Comparison of ENCODE assay signal across 9 cellular contexts in the genomic region with DNA sequence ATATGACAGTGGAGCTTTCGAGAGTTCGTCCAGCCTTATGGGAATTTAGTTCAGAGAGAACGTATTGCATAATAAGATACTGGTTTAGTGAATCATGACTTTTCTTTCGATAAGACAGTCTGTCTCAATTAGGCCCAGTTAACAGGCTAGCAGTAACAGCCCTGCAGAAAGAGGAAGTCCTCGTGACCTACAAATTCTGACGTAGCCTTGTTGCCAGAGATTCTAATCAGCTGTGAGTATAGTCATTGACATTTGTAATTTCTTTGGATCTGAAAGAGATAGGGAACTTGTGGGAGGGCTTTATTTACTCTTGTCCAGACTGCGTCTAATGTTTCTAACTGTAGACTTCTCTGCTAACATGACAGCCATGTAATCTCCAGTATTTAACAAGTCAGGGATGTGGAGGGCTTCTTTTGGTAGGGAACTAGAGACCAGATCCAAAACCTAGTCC. TPM values are rescaled to one million over a fixed set of nuclear protein-coding genes. Genes with fewer than 3 reads are reported as not detected.
DNase-seq lines count a peak whose midpoint lies in the region; ATAC-seq, FAIRE-seq and TF ChIP-seq lines count a peak whose summit lies in the region.
"Had no signal": no experiment of that assay in that cellular context is flagged by ENCODE, and none has a peak within 500 bp of the region (broad histone marks: within the 10 kb centered on the region; RNA-seq: fewer than 3 reads in every experiment).

No MANE protein-coding gene starts in this region.

- TF ChIP-seq CTCF in IMR-90 (conservative IDR thresholded peaks at IDR 0.05; ENCODE audit: low read depth, low read length), result no peak
- no peak for TF ChIP-seq CTCF in brain microvascular endothelial cell (IDR thresholded peaks at IDR 0.05; ENCODE audit: low read depth, low read length, missing control alignments)
- TF ChIP-seq CTCF in dorsolateral prefrontal cortex (IDR thresholded peaks at IDR 0.05 in 54 of 56, conservative IDR thresholded peaks at IDR 0.05 in 2 of 56; ENCODE audit: low read depth in 1 of 56, partially characterized antibody in 56 of 56), result no peak

- intact Hi-C loops in IMR-90 (cut with micrococcal nuclease), result no loop called here
- intact Hi-C loops in dorsolateral prefrontal cortex (cut with DNase I), result no loop called here

- no peak for FAIRE-seq in H54 (lab: Jason Lieb, UNC)

- CTCF ChIA-PET in IMR-90 (lab: Yijun Ruan, JAX), result no interaction called here

- 0 out of 2 replicates have a peak, but pooled peaks cover 2% of the 10 kb centered on the region for H3K4me1 ChIP-seq in IMR-90 (ENCODE audit: control insufficient read depth, insufficient read depth, low read length)
- H3K4me1 ChIP-seq in mesendoderm (ENCODE audit: control insufficient read depth, low read depth, low read length), result no peaks in the 10 kb centered on the region

- TF ChIP-seq POLR2A in GM18505 (IDR thresholded peaks at IDR 0.05; ENCODE audit: borderline replicate concordance, extremely low read depth, insufficient read depth, insufficient read length) (no peak), IMR-90 (IDR thresholded peaks at IDR 0.05; ENCODE audit: low read depth, low read length) (no peak), H54 (IDR thresholded peaks at IDR 0.05; ENCODE audit: low read depth, low read length) (no peak)

- H4K5ac ChIP-seq in IMR-90 (ENCODE audit: low read depth, low read length), result no peak overlapping the region
- no peak overlapping the region for H4K5ac ChIP-seq in mesendoderm (ENCODE audit: low read length)

- no peak overlapping the region for H2AFZ ChIP-seq in IMR-90 (replicated peaks; ENCODE audit: low read length, poor library complexity)

- no peak overlapping the region for H3K4ac ChIP-seq in IMR-90 (ENCODE audit: low read depth, low read length)
- no peak overlapping the region for H3K4ac ChIP-seq in mesendoderm (ENCODE audit: low read depth, low read length)

- WGBS in IMR-90 (ENCODE audit: extremely low coverage in 2 of 2, insufficient read length in 1 of 2), 2 experiments, result 50% methylated on average over 2 of the region's 7 CpGs; no CpG with 5 or more reads in 1 of the 2 experiments
- WGBS in mesendoderm (ENCODE audit: extremely low coverage, insufficient coverage, low lambda C conversion rate), result no CpG with 5 or more reads among the region's 7 CpGs

- H2BK5ac ChIP-seq in IMR-90 (ENCODE audit: low read depth, low read length, poor library complexity, severe bottlenecking) (peak overlapping the region; percentile 56), mesendoderm (ENCODE audit: low read length) (no peak overlapping the region)

- no peak overlapping the region for H4K8ac ChIP-seq in IMR-90 (ENCODE audit: low read depth in 2 of 2, low read length in 2 of 2)
- H4K8ac ChIP-seq in mesendoderm (ENCODE audit: low read depth, low read length), result no peak overlapping the region

- POLR2A ChIA-PET in IMR-90 (lab: Charles Lee; ENCODE audit: unreplicated experiment), result interaction anchor here (0.6 kb wide), 1 partner anchor 112 kb away, joined by 6 read pairs; no protein-coding TSS in a partner anchor

- no TSS peak for BruUV-seq in IMR-90 (replicated peaks; lab: Mats Ljungman, UMichigan)

- H3K27me3 ChIP-seq in IMR-90 (ENCODE audit: control insufficient read depth, insufficient read depth, low read length) (peaks cover 2% of the 10 kb centered on the region; the same call in 1 of the 2 replicates), brain microvascular endothelial cell (replicated peaks) (no peaks in the 10 kb centered on the region), mesendoderm (ENCODE audit: insufficient read depth, low read length, poor library complexity) (no peaks in the 10 kb centered on the region), dorsolateral prefrontal cortex (no peaks in the 10 kb centered on the region)

- no peaks in the 10 kb centered on the region for H3K9me1 ChIP-seq in IMR-90 (ENCODE audit: insufficient read depth, low read length)

- H4K91ac ChIP-seq in IMR-90 (ENCODE audit: insufficient read depth, low read depth, low read length), result no peak overlapping the region

- no peak overlapping the region for H2BK20ac ChIP-seq in IMR-90 (ENCODE audit: low read depth, low read length)

- H3K4me3 ChIP-seq in IMR-90 (ENCODE audit: insufficient read depth, low read depth, low read length) (no peak overlapping the region), brain microvascular endothelial cell (ENCODE audit: low read depth, low read length) (no peak overlapping the region), mesendoderm (ENCODE audit: low read length) (no peak overlapping the region), dorsolateral prefrontal cortex (no peak overlapping the region)

- H3K14ac ChIP-seq in IMR-90 (replicated peaks; ENCODE audit: low read depth, low read length), result 0 out of 2 replicates have a peak overlapping the region, but pooled peaks have one; percentile 30

- peak overlapping the region; percentile 53; the same call in 1 of the 2 replicates for H3K27ac ChIP-seq in IMR-90 (ENCODE audit: insufficient read depth, low read length)
- peak overlapping the region; percentile 83 for H3K27ac ChIP-seq in brain microvascular endothelial cell
- no peak overlapping the region for H3K27ac ChIP-seq in mesendoderm (ENCODE audit: low read depth, low read length)
- H3K27ac ChIP-seq in dorsolateral prefrontal cortex, result peak overlapping the region in 8 of 59 donors; percentile 13 to 62 (median 38)

- H2BK15ac ChIP-seq in IMR-90 (ENCODE audit: low read depth, low read length) (no peak overlapping the region), mesendoderm (replicated peaks; ENCODE audit: low read depth) (no peak overlapping the region)

- peak; percentile 64 for ATAC-seq in GM18505 (IDR thresholded peaks at IDR 0.05; ENCODE audit: unreplicated experiment)
- peak; percentile 92 for ATAC-seq in IMR-90 (ENCODE audit: low read depth)

- H3K79me1 ChIP-seq in IMR-90 (ENCODE audit: low read depth in 1 of 2, low read length in 2 of 2) (no peaks in the 10 kb centered on the region), mesendoderm (ENCODE audit: low read length) (no peaks in the 10 kb centered on the region)

- H3K9ac ChIP-seq in IMR-90 (ENCODE audit: low read depth, low read length), result no peak overlapping the region
- no peak overlapping the region for H3K9ac ChIP-seq in mesendoderm (ENCODE audit: low read length)

- H3K56ac ChIP-seq in IMR-90 (ENCODE audit: extremely low read depth, insufficient read depth, low read length) (no peak overlapping the region), mesendoderm (ENCODE audit: low read length) (no peak overlapping the region)

- in situ Hi-C loops in IMR-90 (cut with MboI; ENCODE audit: low sequenced_read_pairs) (no loop called here), brain microvascular endothelial cell (cut with HindIII; ENCODE audit: low pct_ligation_motif_present, low sequenced_read_pairs) (no loop called here)

- H4K20me1 ChIP-seq in IMR-90 (ENCODE audit: insufficient read depth, low read length), result no peaks in the 10 kb centered on the region

- dilution Hi-C loops in IMR-90 (cut with HindIII; ENCODE audit: low sequenced_read_pairs, unreplicated experiment), result no loop called here

- no peaks in the 10 kb centered on the region for H3K36me3 ChIP-seq in IMR-90 (ENCODE audit: control insufficient read depth, insufficient read depth, low read length)
- H3K36me3 ChIP-seq in brain microvascular endothelial cell (replicated peaks), result no peaks in the 10 kb centered on the region
- H3K36me3 ChIP-seq in mesendoderm (ENCODE audit: control insufficient read depth, insufficient read depth, low read length), result no peaks in the 10 kb centered on the region

- H3K18ac ChIP-seq in IMR-90 (ENCODE audit: low read depth, low read length) (no peak overlapping the region), mesendoderm (ENCODE audit: low read length) (no peak overlapping the region)

- H2AK9ac ChIP-seq in IMR-90 (replicated peaks; ENCODE audit: low read depth, low read length, poor library complexity), result no peak overlapping the region

- no peaks in the 10 kb centered on the region for H3K79me2 ChIP-seq in mesendoderm (ENCODE audit: control insufficient read depth, insufficient read depth, low read length)

- no peak overlapping the region for H3K23ac ChIP-seq in IMR-90 (ENCODE audit: low read depth, low read length)
- no peak overlapping the region for H3K23ac ChIP-seq in mesendoderm (ENCODE audit: low read length)

- H2BK120ac ChIP-seq in IMR-90 (ENCODE audit: low read depth, low read length) (no peak overlapping the region), mesendoderm (ENCODE audit: low read depth, low read length) (no peak overlapping the region)

- H2AK5ac ChIP-seq in IMR-90 (ENCODE audit: low read depth, low read length) (no peak overlapping the region), mesendoderm (ENCODE audit: low read length) (no peak overlapping the region)

- H3K9me3 ChIP-seq in IMR-90 (ENCODE audit: control insufficient read depth, insufficient read depth, low read length), result no peaks in the 10 kb centered on the region

- DNase-seq in IMR-90 (peak; percentile 94), brain microvascular endothelial cell (peak; percentile 95), mesendoderm (peak; percentile 7), SW 1271 (lab: John Stamatoyannopoulos, UW) (no peak), H54 (ENCODE audit: insufficient read length, low spot score) (no peak), dorsolateral prefrontal cortex (no peak), ecto neural progenitor cell (ENCODE audit: low spot score) (no peak)

- no peak for TF ChIP-seq RAD21 in IMR-90 (IDR thresholded peaks at IDR 0.05; ENCODE audit: low read length)

- H3K4me2 ChIP-seq in IMR-90 (ENCODE audit: low read depth, low read length) (peak overlapping the region; percentile 17; the same call in 1 of the 2 replicates), mesendoderm (ENCODE audit: low read length) (no peak overlapping the region)

RNA-seq across cellular contexts. Expression of a gene that starts 15.8 kb away (rescaled TPM):
- total RNA-seq in IMR-90 (2012; rRNA removed), result not detected in 2 replicates
- 0.15 and 0.30 TPM in 2 replicates for polyA plus RNA-seq in IMR-90 (2012; rRNA removed)
- 0.03 TPM in 1 of 2 replicates, not detected in the other for polyA plus RNA-seq in IMR-90 (2012; cell fraction: cytosol; rRNA removed)
- polyA plus RNA-seq in IMR-90 (2012; cell fraction: nucleus; rRNA removed; ENCODE audit: low replicate concordance), result 0.08 TPM in 1 of 2 replicates, not detected in the other
- polyA plus RNA-seq in mesendoderm (2013, experiment 1 of 2), result 0.18 TPM
- 0.20 TPM for polyA plus RNA-seq in mesendoderm (2013, experiment 2 of 2)
- total RNA-seq in dorsolateral prefrontal cortex, result 10 to 100 TPM in 117 of 120 experiments, 1 to 10 TPM in 3; 7.3 to 50.2 (median 23.9) TPM

RNA-seq across cellular contexts. Expression of a gene that starts 54.4 kb away (rescaled TPM):
- total RNA-seq in IMR-90 (2012; rRNA removed), result under 0.01 TPM in 2 replicates
- polyA plus RNA-seq in IMR-90 (2012; rRNA removed), result not detected in 2 replicates
- polyA plus RNA-seq in IMR-90 (2012; cell fraction: cytosol; rRNA removed), result not detected in 2 replicates
- not detected in 2 replicates for polyA plus RNA-seq in IMR-90 (2012; cell fraction: nucleus; rRNA removed; ENCODE audit: low replicate concordance)
- 0.10 TPM for polyA plus RNA-seq in mesendoderm (2013, experiment 1 of 2)
- polyA plus RNA-seq in mesendoderm (2013, experiment 2 of 2), result 0.07 TPM
- total RNA-seq in dorsolateral prefrontal cortex, result 10 to 100 TPM in 2 of 120 experiments, 1 to 10 TPM in 18, under 1 TPM in 41, not detected in 59; 0.28 to 23.7 (median 0.63) TPM
- total RNA-seq: temporal lobe had no signal

RNA-seq across cellular contexts. Expression of a gene that starts 57.9 kb away (rescaled TPM):
- total RNA-seq in IMR-90 (2012; rRNA removed) (44.4 and 62.8 TPM in 2 replicates), dorsolateral prefrontal cortex (10 to 100 TPM; 26.9 to 65.4 (median 45.4) TPM)
- polyA plus RNA-seq in IMR-90 (2012; rRNA removed), result 19.2 and 24.6 TPM in 2 replicates
- 2.6 and 4.7 TPM in 2 replicates for polyA plus RNA-seq in IMR-90 (2012; cell fraction: cytosol; rRNA removed)
- polyA plus RNA-seq in IMR-90 (2012; cell fraction: nucleus; rRNA removed; ENCODE audit: low replicate concordance), result 3.2 and 29.4 TPM in 2 replicates
- 70.4 TPM for polyA plus RNA-seq in mesendoderm (2013, experiment 1 of 2)
- 69.4 TPM for polyA plus RNA-seq in mesendoderm (2013, experiment 2 of 2)

Comparison
In these comparisons a context has a peak if more than half of its experiments do, and no peak if none do; other contexts are left out.
1. DNase-seq: peak in IMR-90 (single experiment), brain microvascular endothelial cell (single experiment) and mesendoderm (single experiment); none in SW 1271 (0 of 2), H54 (single experiment), dorsolateral prefrontal cortex (0 of 10) and ecto neural progenitor cell (single experiment).